15 cellular contexts compared by ENCODE assay signal in the genomic region with DNA sequence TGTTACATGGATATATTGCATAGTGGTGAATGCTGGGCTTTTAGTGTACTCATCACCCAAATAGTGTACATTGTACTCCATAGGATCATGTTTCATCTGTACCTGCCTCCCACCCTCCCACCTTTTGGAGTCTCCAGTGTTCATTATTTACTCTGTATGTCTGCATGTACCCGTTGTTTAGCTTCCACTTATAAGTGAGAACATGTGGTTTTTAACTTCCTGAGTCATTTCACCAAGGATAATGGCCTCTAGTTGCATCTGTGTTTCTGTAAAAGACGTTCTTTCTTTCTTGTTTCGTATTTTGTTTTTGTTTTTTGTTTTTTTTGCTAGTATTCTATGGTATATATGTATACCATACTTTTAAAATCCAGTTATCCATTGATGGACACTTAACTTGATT.
DNase-seq lines count a peak whose midpoint lies in the region; ATAC-seq and TF ChIP-seq lines count a peak whose summit lies in the region.
"Had no signal": no experiment of that assay in that cellular context is flagged by ENCODE, and none has a peak within 500 bp of the region (broad histone marks: within the 10 kb centered on the region; RNA-seq: fewer than 3 reads in every experiment).

No MANE protein-coding gene starts in this region.

- H3K4me2 ChIP-seq in GM23338, result no peak overlapping the region
- H3K4me2 ChIP-seq: BLaER1, hepatocyte had no signal

- DNase-seq in NCI-H69 (lab: John Stamatoyannopoulos, UW) (peak; percentile 58), SK-N-DZ (ENCODE audit: low spot score) (no peak), NCI-H1092 treated with DMSO at 0.1 percent for 48 hours (lab: John Stamatoyannopoulos, UW) (no peak), GM23338 (ENCODE audit: low spot score) (no peak), SKM-1 treated with dmso at 0.1 percent for 144 hours (lab: John Stamatoyannopoulos, UW; ENCODE audit: unreplicated experiment) (no peak)
- DNase-seq: effector CD8-positive, alpha-beta T cell; NCI-H1694 treated with DMSO at 0.1 percent for 48 hours; tibial artery had no signal

- H2AFZ ChIP-seq in GM23338, result no peak overlapping the region
- H2AFZ ChIP-seq: hepatocyte had no signal

- no peaks in the 10 kb centered on the region for H3K79me2 ChIP-seq in GM23338 (replicated peaks; ENCODE audit: insufficient read depth)
- H3K79me2 ChIP-seq: hepatocyte had no signal

- H3K36me3 Mint-ChIP-seq in GM23338 (ENCODE audit: low read depth), result no peaks in the 10 kb centered on the region
- H3K36me3 Mint-ChIP-seq: mesothelial cell of epicardium had no signal

- no peaks in the 10 kb centered on the region for H3K36me3 ChIP-seq in GM23338 (ENCODE audit: insufficient read depth)
- H3K36me3 ChIP-seq: BLaER1, tibial artery had no signal

- H3K27ac Mint-ChIP-seq in GM23338, result no peak overlapping the region
- H3K27ac Mint-ChIP-seq: mesothelial cell of epicardium had no signal

- ATAC-seq in GM18520 (IDR thresholded peaks at IDR 0.05; ENCODE audit: unreplicated experiment) (peak; percentile 53), GM21619 (IDR thresholded peaks at IDR 0.05; ENCODE audit: unreplicated experiment) (peak; percentile 56), HG03175 (IDR thresholded peaks at IDR 0.05; ENCODE audit: unreplicated experiment) (peak; percentile 42), GM23338 (no peak)

- no peaks in the 10 kb centered on the region for H3K27me3 Mint-ChIP-seq in GM23338 (ENCODE audit: insufficient read depth, low read depth, poor library complexity)

- H3K9me3 Mint-ChIP-seq in GM23338, result no peaks in the 10 kb centered on the region; the same call in 2 of the 3 replicates

- H3F3A ChIP-seq in GM23338 (replicated peaks; ENCODE audit: low read depth), result no peaks in the 10 kb centered on the region

- no peak overlapping the region for H3K4me3 Mint-ChIP-seq in GM23338
- H3K4me3 Mint-ChIP-seq: mesothelial cell of epicardium had no signal

- H3K9me2 ChIP-seq in GM23338 (ENCODE audit: insufficient read depth), result no peaks in the 10 kb centered on the region

- H3K27me3 ChIP-seq in GM23338 (ENCODE audit: insufficient read depth), result no peaks in the 10 kb centered on the region
- H3K27me3 ChIP-seq: BLaER1, hepatocyte, tibial artery had no signal

- no peaks in the 10 kb centered on the region for H3K4me1 ChIP-seq in GM23338 (ENCODE audit: insufficient read depth)
- H3K4me1 ChIP-seq: tibial artery had no signal

- H3K27ac ChIP-seq in GM23338 (ENCODE audit: low read depth), result no peak overlapping the region
- H3K27ac ChIP-seq: BLaER1, hepatocyte, SK-N-MC, tibial artery had no signal

- H4K20me1 ChIP-seq in GM23338 (replicated peaks; ENCODE audit: insufficient read depth), result no peaks in the 10 kb centered on the region
- H4K20me1 ChIP-seq: BLaER1 had no signal

- no peak overlapping the region for H3K4me3 ChIP-seq in GM23338
- H3K4me3 ChIP-seq: BLaER1, hepatocyte, SK-N-MC, tibial artery had no signal

- H3K4me1 Mint-ChIP-seq in GM23338, result no peaks in the 10 kb centered on the region

- no peak for TF ChIP-seq CTCF in GM23338 (conservative IDR thresholded peaks at IDR 0.05; ENCODE audit: low read depth in 2 of 2)

TF ChIP-seq in GM23338, 12 proteins besides CTCF, POLR2A, EP300 and RAD21 (continues in another document):
- TF ChIP-seq STAT1 (IDR thresholded peaks at IDR 0.05; ENCODE audit: unreplicated experiment) (no peak), EZH2phosphoT487 (IDR thresholded peaks at IDR 0.05; ENCODE audit: unreplicated experiment) (no peak), EZH2 (IDR thresholded peaks at IDR 0.05; ENCODE audit: low read depth, unreplicated experiment) (no peak), NANOG (IDR thresholded peaks at IDR 0.05; ENCODE audit: borderline replicate concordance) (no peak), ZNF114 (CRISPR knock-in tag; IDR thresholded peaks at IDR 0.05) (no peak), JUNB (IDR thresholded peaks at IDR 0.05; ENCODE audit: unreplicated experiment) (no peak)
- TF ChIP-seq, protein P1, sequence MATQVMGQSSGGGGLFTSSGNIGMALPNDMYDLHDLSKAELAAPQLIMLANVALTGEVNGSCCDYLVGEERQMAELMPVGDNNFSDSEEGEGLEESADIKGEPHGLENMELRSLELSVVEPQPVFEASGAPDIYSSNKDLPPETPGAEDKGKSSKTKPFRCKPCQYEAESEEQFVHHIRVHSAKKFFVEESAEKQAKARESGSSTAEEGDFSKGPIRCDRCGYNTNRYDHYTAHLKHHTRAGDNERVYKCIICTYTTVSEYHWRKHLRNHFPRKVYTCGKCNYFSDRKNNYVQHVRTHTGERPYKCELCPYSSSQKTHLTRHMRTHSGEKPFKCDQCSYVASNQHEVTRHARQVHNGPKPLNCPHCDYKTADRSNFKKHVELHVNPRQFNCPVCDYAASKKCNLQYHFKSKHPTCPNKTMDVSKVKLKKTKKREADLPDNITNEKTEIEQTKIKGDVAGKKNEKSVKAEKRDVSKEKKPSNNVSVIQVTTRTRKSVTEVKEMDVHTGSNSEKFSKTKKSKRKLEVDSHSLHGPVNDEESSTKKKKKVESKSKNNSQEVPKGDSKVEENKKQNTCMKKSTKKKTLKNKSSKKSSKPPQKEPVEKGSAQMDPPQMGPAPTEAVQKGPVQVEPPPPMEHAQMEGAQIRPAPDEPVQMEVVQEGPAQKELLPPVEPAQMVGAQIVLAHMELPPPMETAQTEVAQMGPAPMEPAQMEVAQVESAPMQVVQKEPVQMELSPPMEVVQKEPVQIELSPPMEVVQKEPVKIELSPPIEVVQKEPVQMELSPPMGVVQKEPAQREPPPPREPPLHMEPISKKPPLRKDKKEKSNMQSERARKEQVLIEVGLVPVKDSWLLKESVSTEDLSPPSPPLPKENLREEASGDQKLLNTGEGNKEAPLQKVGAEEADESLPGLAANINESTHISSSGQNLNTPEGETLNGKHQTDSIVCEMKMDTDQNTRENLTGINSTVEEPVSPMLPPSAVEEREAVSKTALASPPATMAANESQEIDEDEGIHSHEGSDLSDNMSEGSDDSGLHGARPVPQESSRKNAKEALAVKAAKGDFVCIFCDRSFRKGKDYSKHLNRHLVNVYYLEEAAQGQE (IDR thresholded peaks at IDR 0.05; ENCODE audit: unreplicated experiment), result no peak
- TF ChIP-seq, protein P2, sequence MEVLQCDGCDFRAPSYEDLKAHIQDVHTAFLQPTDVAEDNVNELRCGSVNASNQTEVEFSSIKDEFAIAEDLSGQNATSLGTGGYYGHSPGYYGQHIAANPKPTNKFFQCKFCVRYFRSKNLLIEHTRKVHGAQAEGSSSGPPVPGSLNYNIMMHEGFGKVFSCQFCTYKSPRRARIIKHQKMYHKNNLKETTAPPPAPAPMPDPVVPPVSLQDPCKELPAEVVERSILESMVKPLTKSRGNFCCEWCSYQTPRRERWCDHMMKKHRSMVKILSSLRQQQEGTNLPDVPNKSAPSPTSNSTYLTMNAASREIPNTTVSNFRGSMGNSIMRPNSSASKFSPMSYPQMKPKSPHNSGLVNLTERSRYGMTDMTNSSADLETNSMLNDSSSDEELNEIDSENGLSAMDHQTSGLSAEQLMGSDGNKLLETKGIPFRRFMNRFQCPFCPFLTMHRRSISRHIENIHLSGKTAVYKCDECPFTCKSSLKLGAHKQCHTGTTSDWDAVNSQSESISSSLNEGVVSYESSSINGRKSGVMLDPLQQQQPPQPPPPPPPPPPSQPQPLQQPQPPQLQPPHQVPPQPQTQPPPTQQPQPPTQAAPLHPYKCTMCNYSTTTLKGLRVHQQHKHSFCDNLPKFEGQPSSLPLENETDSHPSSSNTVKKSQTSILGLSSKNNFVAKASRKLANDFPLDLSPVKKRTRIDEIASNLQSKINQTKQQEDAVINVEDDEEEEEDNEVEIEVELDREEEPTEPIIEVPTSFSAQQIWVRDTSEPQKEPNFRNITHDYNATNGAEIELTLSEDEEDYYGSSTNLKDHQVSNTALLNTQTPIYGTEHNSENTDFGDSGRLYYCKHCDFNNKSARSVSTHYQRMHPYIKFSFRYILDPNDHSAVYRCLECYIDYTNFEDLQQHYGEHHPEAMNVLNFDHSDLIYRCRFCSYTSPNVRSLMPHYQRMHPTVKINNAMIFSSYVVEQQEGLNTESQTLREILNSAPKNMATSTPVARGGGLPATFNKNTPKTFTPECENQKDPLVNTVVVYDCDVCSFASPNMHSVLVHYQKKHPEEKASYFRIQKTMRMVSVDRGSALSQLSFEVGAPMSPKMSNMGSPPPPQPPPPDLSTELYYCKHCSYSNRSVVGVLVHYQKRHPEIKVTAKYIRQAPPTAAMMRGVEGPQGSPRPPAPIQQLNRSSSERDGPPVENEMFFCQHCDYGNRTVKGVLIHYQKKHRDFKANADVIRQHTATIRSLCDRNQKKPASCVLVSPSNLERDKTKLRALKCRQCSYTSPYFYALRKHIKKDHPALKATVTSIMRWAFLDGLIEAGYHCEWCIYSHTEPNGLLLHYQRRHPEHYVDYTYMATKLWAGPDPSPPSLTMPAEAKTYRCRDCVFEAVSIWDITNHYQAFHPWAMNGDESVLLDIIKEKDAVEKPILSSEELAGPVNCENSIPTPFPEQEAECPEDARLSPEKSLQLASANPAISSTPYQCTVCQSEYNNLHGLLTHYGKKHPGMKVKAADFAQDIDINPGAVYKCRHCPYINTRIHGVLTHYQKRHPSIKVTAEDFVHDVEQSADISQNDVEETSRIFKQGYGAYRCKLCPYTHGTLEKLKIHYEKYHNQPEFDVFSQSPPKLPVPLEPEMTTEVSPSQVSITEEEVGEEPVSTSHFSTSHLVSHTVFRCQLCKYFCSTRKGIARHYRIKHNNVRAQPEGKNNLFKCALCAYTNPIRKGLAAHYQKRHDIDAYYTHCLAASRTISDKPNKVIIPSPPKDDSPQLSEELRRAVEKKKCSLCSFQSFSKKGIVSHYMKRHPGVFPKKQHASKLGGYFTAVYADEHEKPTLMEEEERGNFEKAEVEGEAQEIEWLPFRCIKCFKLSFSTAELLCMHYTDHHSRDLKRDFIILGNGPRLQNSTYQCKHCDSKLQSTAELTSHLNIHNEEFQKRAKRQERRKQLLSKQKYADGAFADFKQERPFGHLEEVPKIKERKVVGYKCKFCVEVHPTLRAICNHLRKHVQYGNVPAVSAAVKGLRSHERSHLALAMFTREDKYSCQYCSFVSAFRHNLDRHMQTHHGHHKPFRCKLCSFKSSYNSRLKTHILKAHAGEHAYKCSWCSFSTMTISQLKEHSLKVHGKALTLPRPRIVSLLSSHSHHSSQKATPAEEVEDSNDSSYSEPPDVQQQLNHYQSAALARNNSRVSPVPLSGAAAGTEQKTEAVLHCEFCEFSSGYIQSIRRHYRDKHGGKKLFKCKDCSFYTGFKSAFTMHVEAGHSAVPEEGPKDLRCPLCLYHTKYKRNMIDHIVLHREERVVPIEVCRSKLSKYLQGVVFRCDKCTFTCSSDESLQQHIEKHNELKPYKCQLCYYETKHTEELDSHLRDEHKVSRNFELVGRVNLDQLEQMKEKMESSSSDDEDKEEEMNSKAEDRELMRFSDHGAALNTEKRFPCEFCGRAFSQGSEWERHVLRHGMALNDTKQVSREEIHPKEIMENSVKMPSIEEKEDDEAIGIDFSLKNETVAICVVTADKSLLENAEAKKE (CRISPR knock-in tag; IDR thresholded peaks at IDR 0.05), result no peak
